In genomic region chr2:8599421-8600242, GRCh38 we compare ENCODE assay signal across 17 cellular contexts.
DNase-seq lines count a peak whose midpoint lies in the region; ATAC-seq, FAIRE-seq and TF ChIP-seq lines count a peak whose summit lies in the region.
"Had no signal": no experiment of that assay in that cellular context is flagged by ENCODE, and none has a peak within 500 bp of the region (broad histone marks: within the 10 kb centered on the region; RNA-seq: fewer than 3 reads in every experiment).

No MANE protein-coding gene starts in this region.

- no peak overlapping the region for H3K4ac ChIP-seq in mesenchymal stem cell (ENCODE audit: low read depth in 1 of 2, low read length in 2 of 2)

- H4K91ac ChIP-seq in mesenchymal stem cell (ENCODE audit: low read length) = no peak overlapping the region

- CTCF ChIA-PET in K562 (lab: Yijun Ruan, JAX; ENCODE audit: low intra/inter-chr PET ratio) (no interaction called here), SK-N-SH (lab: Yijun Ruan, JAX) (interaction anchor here (1.3 kb wide), 1 partner anchor 18 kb away, joined by 3 read pairs; no protein-coding TSS in a partner anchor)

- no peak for TF ChIP-seq EP300 in K562 (IDR thresholded peaks at IDR 0.05; ENCODE audit: low read length)
- no peak for TF ChIP-seq EP300 in SK-N-SH (IDR thresholded peaks at IDR 0.05; ENCODE audit: borderline replicate concordance in 1 of 2, low read depth in 1 of 2, low read length in 1 of 2)

- H3K4me2 ChIP-seq in K562 (ENCODE audit: insufficient read depth, low read length) = no peak overlapping the region
- no peak overlapping the region for H3K4me2 ChIP-seq in mesenchymal stem cell (ENCODE audit: low read length, poor library complexity, severe bottlenecking)
- no peak overlapping the region for H3K4me2 ChIP-seq in SK-N-SH
- H3K4me2 ChIP-seq: KMS-11, PC-9 had no signal

- no peaks in the 10 kb centered on the region for H3F3A ChIP-seq in SK-N-SH (replicated peaks; ENCODE audit: insufficient read depth)

- DNase-seq in activated effector memory CD4-positive, alpha-beta T cell treated with anti-CD3 and anti-CD28 coated beads, Interleukin-2, amount 50 U/mL, for 16 hours = peak; percentile 60
- no peak for DNase-seq in activated effector memory CD4-positive, alpha-beta T cell treated with Interleukin-2 at 50 U/mL for 16 hours
- DNase-seq in K562 (ENCODE audit: extremely low read depth in 1 of 4, low spot score in 3 of 4) (no peak), mesenchymal stem cell (no peak), small intestine (peak; percentile 38), spleen (no peak), activated gamma-delta T cell treated with Interleukin-2 at 50 U/mL for 16 hours (no peak), SK-N-SH (no peak)
- DNase-seq: C1 segment of cervical spinal cord, GOT3, NCI-H1436, NCI-H2029, NCI-H2171, NCI-H446, PC-9 had no signal

- H4K20me1 ChIP-seq in K562 (replicated peaks; ENCODE audit: control insufficient read depth, insufficient read depth, low read length) = no peaks in the 10 kb centered on the region
- H4K20me1 ChIP-seq in SK-N-SH (ENCODE audit: insufficient read depth) = no peaks in the 10 kb centered on the region

- H3K14ac ChIP-seq in mesenchymal stem cell (ENCODE audit: low read length in 2 of 2) = no peak overlapping the region

- no peak overlapping the region for H2BK12ac ChIP-seq in mesenchymal stem cell (ENCODE audit: low read length in 2 of 2)

- FAIRE-seq in K562 (lab: Jason Lieb, UNC) (no peak), small intestine (lab: Jason Lieb, UNC) (no peak)

- peak overlapping the region; percentile 58 for H2BK15ac ChIP-seq in mesenchymal stem cell (ENCODE audit: low read depth, poor library complexity, severe bottlenecking)

- H3K9ac ChIP-seq in K562 (ENCODE audit: insufficient read depth in 1 of 2, low read depth in 2 of 2, low read length in 2 of 2) = peak overlapping the region in 1 of 2 experiments; percentile 7; a peak in 1 of 4 replicates
- no peak overlapping the region for H3K9ac ChIP-seq in mesenchymal stem cell (ENCODE audit: low read length)
- H3K9ac ChIP-seq in SK-N-SH = no peak overlapping the region
- H3K9ac ChIP-seq: KMS-11 had no signal

- no peak overlapping the region for H2AK5ac ChIP-seq in mesenchymal stem cell (ENCODE audit: low read length, severe bottlenecking)

- TF ChIP-seq RAD21 in K562 (CRISPR knock-in tag; conservative IDR thresholded peaks at IDR 0.05 in 1 of 2, IDR thresholded peaks at IDR 0.05 in 1 of 2) (no peak), SK-N-SH (IDR thresholded peaks at IDR 0.05; ENCODE audit: low read length) (no peak)

- no peak for TF ChIP-seq POLR2A in K562 (conservative IDR thresholded peaks at IDR 0.05)
- TF ChIP-seq POLR2A in spleen (IDR thresholded peaks at IDR 0.05) = no peak

- H2AFZ ChIP-seq in K562 (ENCODE audit: low read depth, low read length) (peak overlapping the region; percentile 46; the same call in 1 of the 2 replicates), mesenchymal stem cell (ENCODE audit: low read depth, low read length) (no peak overlapping the region), SK-N-SH (ENCODE audit: low read depth) (no peak overlapping the region)
- H2AFZ ChIP-seq: PC-9 had no signal

- intact Hi-C loops in K562 (cut with micrococcal nuclease) (no loop called here), spleen (cut with DNase I; ENCODE audit: low total_unique reads) (no loop called here)

- H3K9me1 ChIP-seq in K562 (ENCODE audit: control insufficient read depth, insufficient read depth, low read length) = no peaks in the 10 kb centered on the region

- BruUV-seq in K562 (replicated peaks; lab: Mats Ljungman, UMichigan) = no TSS peak

- no peak overlapping the region for H2BK5ac ChIP-seq in mesenchymal stem cell (ENCODE audit: low read depth, low read length, poor library complexity, severe bottlenecking)

- H3K23ac ChIP-seq in mesenchymal stem cell (ENCODE audit: low read length in 2 of 2) = no peak overlapping the region

- TF ChIP-seq CTCF in K562 (IDR thresholded peaks at IDR 0.05 in 2 of 3, conservative IDR thresholded peaks at IDR 0.05 in 1 of 3; ENCODE audit: insufficient read depth in 2 of 3, low read depth in 1 of 3, low read length in 3 of 3) (no peak), spleen (IDR thresholded peaks at IDR 0.05 in 8 of 11, conservative IDR thresholded peaks at IDR 0.05 in 3 of 11) (no peak), SK-N-SH (IDR thresholded peaks at IDR 0.05) (no peak)

- H3K79me2 ChIP-seq in K562 (ENCODE audit: control insufficient read depth, insufficient read depth, low read length) = no peaks in the 10 kb centered on the region
- no peaks in the 10 kb centered on the region for H3K79me2 ChIP-seq in SK-N-SH (ENCODE audit: insufficient read depth)

- H3K27ac ChIP-seq in K562 (ENCODE audit: extremely low read depth, low read depth, low read length) = no peak overlapping the region
- no peak overlapping the region for H3K27ac ChIP-seq in mesenchymal stem cell (ENCODE audit: low read length, poor library complexity, severe bottlenecking)
- H3K27ac ChIP-seq in small intestine (ENCODE audit: low read depth in 1 of 2, low read length in 1 of 2) = no peak overlapping the region
- H3K27ac ChIP-seq in spleen = no peak overlapping the region
- H3K27ac ChIP-seq in SK-N-SH (ENCODE audit: low read depth in 2 of 2, low read length in 1 of 2) = no peak overlapping the region
- H3K27ac ChIP-seq: KMS-11, PC-9, SJSA1 had no signal

- H3K4me1 ChIP-seq in K562 (replicated peaks in 1 of 2; ENCODE audit: control insufficient read depth in 2 of 2, insufficient read depth in 2 of 2, low read length in 2 of 2) (peaks cover 8 to 13% of the 10 kb centered on the region in 2 experiments; a peak in 4 of 5 replicates), mesenchymal stem cell (ENCODE audit: control insufficient read depth, insufficient read depth, low read depth, low read length) (peaks cover 4% of the 10 kb centered on the region), small intestine (ENCODE audit: control insufficient read depth in 2 of 2, insufficient read depth in 1 of 2, low read depth in 1 of 2, low read length in 1 of 2) (peaks cover 0 to 9% of the 10 kb centered on the region in 2 donors), spleen (peaks cover 0 to 20% (median 9%) of the 10 kb centered on the region in 6 donors), SK-N-SH (ENCODE audit: control insufficient read depth in 1 of 2, insufficient read depth in 2 of 2, low read depth in 1 of 2, low read length in 1 of 2) (no peaks in the 10 kb centered on the region; a peak in 1 of 4 replicates)

- WGBS in K562 (ENCODE audit: insufficient coverage, low coverage, missing lambda C conversion rate) = 50% methylated on average over 23 of the region's 24 CpGs
- WGBS in mesenchymal stem cell = 88% methylated on average over 24 of the region's 24 CpGs
- 66 to 80% (median 74%) methylated on average over 22 to 24 of the region's 24 CpGs for WGBS in small intestine, 3 donors
- 82 to 90% (median 85%) methylated on average over 15 to 24 of the region's 24 CpGs for WGBS in spleen, 5 donors
- 91% methylated on average over 20 of the region's 24 CpGs for WGBS in SK-N-SH (ENCODE audit: low lambda C conversion rate)

- H3K79me1 ChIP-seq in mesenchymal stem cell (replicated peaks; ENCODE audit: low read length, poor library complexity, severe bottlenecking) = no peaks in the 10 kb centered on the region

- in situ Hi-C loops in K562 (cut with MboI) = no loop called here

- H3K36me3 ChIP-seq in K562 (ENCODE audit: control insufficient read depth, insufficient read depth, low read length) (no peaks in the 10 kb centered on the region), mesenchymal stem cell (ENCODE audit: control insufficient read depth in 1 of 2, insufficient read depth in 2 of 2, low read depth in 1 of 2, low read length in 2 of 2) (no peaks in the 10 kb centered on the region), small intestine (ENCODE audit: control insufficient read depth in 2 of 2, insufficient read depth in 2 of 2, low read length in 2 of 2) (no peaks in the 10 kb centered on the region), spleen (no peaks in the 10 kb centered on the region), SK-N-SH (replicated peaks in 1 of 2; ENCODE audit: control insufficient read depth in 1 of 2, insufficient read depth in 2 of 2, low read length in 1 of 2) (no peaks in the 10 kb centered on the region)
- H3K36me3 ChIP-seq: SJSA1 had no signal

- H3K9me3 ChIP-seq in K562 (replicated peaks; ENCODE audit: control insufficient read depth, insufficient read depth, low read depth, low read length) (no peaks in the 10 kb centered on the region), mesenchymal stem cell (ENCODE audit: control insufficient read depth, low read length) (no peaks in the 10 kb centered on the region), small intestine (ENCODE audit: control insufficient read depth, low read depth) (no peaks in the 10 kb centered on the region), spleen (no peaks in the 10 kb centered on the region), SK-N-SH (no peaks in the 10 kb centered on the region)
- H3K9me3 ChIP-seq: SJSA1 had no signal

- H4K8ac ChIP-seq in mesenchymal stem cell (ENCODE audit: low read length) = peak overlapping the region; percentile 14

- H3K18ac ChIP-seq in mesenchymal stem cell (ENCODE audit: low read depth in 1 of 2, low read length in 2 of 2) = no peak overlapping the region

- H2BK120ac ChIP-seq in mesenchymal stem cell (ENCODE audit: low read depth, low read length) = peak overlapping the region; percentile 13

- no peak overlapping the region for H3K4me3 ChIP-seq in K562
- no peak overlapping the region for H3K4me3 ChIP-seq in mesenchymal stem cell (ENCODE audit: insufficient read depth in 1 of 2, low read depth in 1 of 2, low read length in 2 of 2)
- H3K4me3 ChIP-seq in small intestine (ENCODE audit: low read depth in 1 of 2, low read length in 2 of 2) = no peak overlapping the region
- H3K4me3 ChIP-seq in spleen = no peak overlapping the region
- H3K4me3 ChIP-seq in SK-N-SH (ENCODE audit: low read depth in 2 of 2, low read length in 1 of 2) = no peak overlapping the region
- H3K4me3 ChIP-seq: PC-9, SJSA1 had no signal

- peaks cover 4 to 17% of the 10 kb centered on the region in 2 experiments; a peak in 3 of 5 replicates for H3K27me3 ChIP-seq in K562 (ENCODE audit: control insufficient read depth in 2 of 2, insufficient read depth in 2 of 2, low read length in 2 of 2)
- H3K27me3 ChIP-seq in mesenchymal stem cell (ENCODE audit: control insufficient read depth in 1 of 2, insufficient read depth in 1 of 2, low read length in 2 of 2) = no peaks in the 10 kb centered on the region
- no peaks in the 10 kb centered on the region for H3K27me3 ChIP-seq in small intestine (ENCODE audit: control insufficient read depth in 2 of 2, insufficient read depth in 2 of 2, low read length in 2 of 2)
- peaks cover 0 to 11% (median 0%) of the 10 kb centered on the region in 7 donors for H3K27me3 ChIP-seq in spleen (replicated peaks in 1 of 7)
- H3K27me3 ChIP-seq in SK-N-SH (ENCODE audit: insufficient read depth) = no peaks in the 10 kb centered on the region
- H3K27me3 ChIP-seq: SJSA1 had no signal

- POLR2A ChIA-PET in K562 (lab: Yijun Ruan, JAX) (no interaction called here), SK-N-SH (lab: Yijun Ruan, JAX) (no interaction called here)

- no peak for ATAC-seq in K562

- H3K9me2 ChIP-seq in SK-N-SH = no peaks in the 10 kb centered on the region

TF ChIP-seq in K562, 482 proteins besides CTCF, POLR2A, EP300 and RAD21 (continues in another document):
- TF ChIP-seq NBN (IDR thresholded peaks at IDR 0.05; ENCODE audit: low read depth) = no peak

TF ChIP-seq in SK-N-SH, 30 proteins besides CTCF, POLR2A, EP300 and RAD21 (continues in another document):
- no peak for TF ChIP-seq MEF2A (IDR thresholded peaks at IDR 0.05; ENCODE audit: borderline replicate concordance, low read depth)

Comparison
In these comparisons a context has a peak if more than half of its experiments do, and no peak if none do; other contexts are left out.
1. DNase-seq: peak in activated effector memory CD4-positive, alpha-beta T cell treated with anti-CD3 and anti-CD28 coated beads, Interleukin-2, amount 50 U/mL, for 16 hours (single experiment) and small intestine (single experiment); none in activated effector memory CD4-positive, alpha-beta T cell treated with Interleukin-2 at 50 U/mL for 16 hours (single experiment), K562 (0 of 4), mesenchymal stem cell (single experiment), spleen (single experiment), activated gamma-delta T cell treated with Interleukin-2 at 50 U/mL for 16 hours (single experiment) and SK-N-SH (single experiment).